ENCODE assay signal across 18 cellular contexts in the genomic region with DNA sequence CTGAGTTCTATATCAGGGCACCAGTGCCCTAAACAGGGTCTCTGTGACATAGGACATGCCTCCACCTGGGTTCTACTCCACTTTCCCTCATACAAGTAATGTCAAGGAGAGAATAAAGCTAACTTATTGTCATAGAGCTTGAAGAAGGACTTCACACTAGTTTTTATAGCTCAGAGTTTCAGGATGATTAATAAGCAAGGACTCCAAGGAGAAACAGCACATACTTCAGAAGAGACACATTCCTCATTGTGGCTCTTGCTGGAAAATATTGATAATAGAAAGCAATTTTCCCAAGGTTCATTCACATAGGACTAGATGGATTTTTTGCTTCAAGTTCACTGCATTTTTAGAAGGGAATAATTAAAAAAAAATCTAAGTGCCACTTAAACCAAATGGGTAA.
"Had no signal": no experiment of that assay in that cellular context is flagged by ENCODE, and none has a peak within 500 bp of the region (broad histone marks: within the 10 kb centered on the region; RNA-seq: fewer than 3 reads in every experiment).

No MANE protein-coding gene starts in this region.

- H3K27ac Mint-ChIP-seq: activated CD8-positive, alpha-beta memory T cell treated with anti-CD3 and anti-CD28 coated beads, Interleukin-2, amount 10 ng/mL, durations not matched to agents 7 days and 5 days; activated naive CD8-positive, alpha-beta T cell; activated T-cell treated with anti-CD3 and anti-CD28 coated beads, Interleukin-2, amount 50 U/mL, for 24 hours; mesothelial cell of epicardium; naive B cell; T-helper 2 cell treated with Interferon-gamma antibody and Interleukin-4, amounts not matched to agents 5 μg/mL and 100 μg/mL, for 36 hours had no signal

- H3K36me3 Mint-ChIP-seq: activated CD8-positive, alpha-beta memory T cell treated with anti-CD3 and anti-CD28 coated beads, Interleukin-2, amount 10 ng/mL, durations not matched to agents 7 days and 5 days; activated naive CD8-positive, alpha-beta T cell; mesothelial cell of epicardium; naive B cell had no signal

- ATAC-seq: activated CD4-positive, CD25-positive, alpha-beta regulatory T cell treated with anti-CD3 and anti-CD28 coated beads, Interleukin-2, amount 50 U/mL, for 24 hours; activated CD8-positive, alpha-beta memory T cell treated with anti-CD3 and anti-CD28 coated beads, Interleukin-2, amount 10 ng/mL, durations not matched to agents 7 days and 5 days; gastrocnemius medialis; heart right ventricle; left ventricle myocardium superior; stimulated activated naive CD8-positive, alpha-beta T cell treated with anti-CD3 and anti-CD28 coated beads, Interleukin-15, Interleukin-2, amounts not matched to agents 100 U/mL and 50 U/mL, for 24 hours; upper lobe of right lung had no signal

- H3K4me3 Mint-ChIP-seq: activated CD8-positive, alpha-beta memory T cell treated with anti-CD3 and anti-CD28 coated beads, Interleukin-2, amount 10 ng/mL, durations not matched to agents 7 days and 5 days; activated naive CD8-positive, alpha-beta T cell; activated T-cell treated with anti-CD3 and anti-CD28 coated beads, Interleukin-2, amount 50 U/mL, for 24 hours; mesothelial cell of epicardium; naive B cell; T-helper 2 cell treated with Interferon-gamma antibody and Interleukin-4, amounts not matched to agents 5 μg/mL and 100 μg/mL, for 36 hours had no signal

- H3K4me3 ChIP-seq: cardiac muscle cell, coronary artery, gastrocnemius medialis, heart right ventricle, upper lobe of right lung had no signal

- H3K9me3 Mint-ChIP-seq: activated T-cell treated with anti-CD3 and anti-CD28 coated beads, Interleukin-2, amount 50 U/mL, for 24 hours; T-helper 2 cell treated with Interferon-gamma antibody and Interleukin-4, amounts not matched to agents 5 μg/mL and 100 μg/mL, for 36 hours had no signal

- H3K27me3 Mint-ChIP-seq: activated CD8-positive, alpha-beta memory T cell treated with anti-CD3 and anti-CD28 coated beads, Interleukin-2, amount 10 ng/mL, durations not matched to agents 7 days and 5 days had no signal

- H3K4me1 Mint-ChIP-seq: activated CD8-positive, alpha-beta memory T cell treated with anti-CD3 and anti-CD28 coated beads, Interleukin-2, amount 10 ng/mL, durations not matched to agents 7 days and 5 days; naive B cell had no signal

- DNase-seq: activated CD4-positive, alpha-beta T cell treated with anti-CD3 and anti-CD28 coated beads, Interleukin-2, amount 50 U/mL, for 4 hours; activated CD8-positive, alpha-beta memory T cell treated with anti-CD3 and anti-CD28 coated beads, Interleukin-2, amount 10 ng/mL, durations not matched to agents 7 days and 5 days; activated effector memory CD4-positive, alpha-beta T cell treated with anti-CD3 and anti-CD28 coated beads, Interleukin-2, amount 50 U/mL, for 16 hours; activated T-cell treated with anti-CD3 and anti-CD28 coated beads, Interleukin-2, amount 50 U/mL, for 24 hours; effector CD4-positive, alpha-beta T cell; gastrocnemius medialis; heart right ventricle; left ventricle myocardium superior; naive B cell; stimulated activated CD4-positive, alpha-beta T cell treated with anti-CD3 and anti-CD28 coated beads, Interleukin-2, amount 100 ng/mL, for 24 hours; stimulated activated naive CD8-positive, alpha-beta T cell treated with anti-CD3 and anti-CD28 coated beads, Interleukin-15, Interleukin-2, amounts not matched to agents 100 U/mL and 50 U/mL, for 24 hours; upper lobe of right lung had no signal
